1 cellular context compared by ENCODE assay signal in genomic region chr17:63358111-63358839, GRCh38.
TF ChIP-seq lines count a peak whose summit lies in the region.

No MANE protein-coding gene starts in this region.

TF ChIP-seq in endothelial cell of umbilical vein, 7 proteins besides CTCF, POLR2A, EP300 and RAD21 (continued from another document):
- TF ChIP-seq, protein P1, sequence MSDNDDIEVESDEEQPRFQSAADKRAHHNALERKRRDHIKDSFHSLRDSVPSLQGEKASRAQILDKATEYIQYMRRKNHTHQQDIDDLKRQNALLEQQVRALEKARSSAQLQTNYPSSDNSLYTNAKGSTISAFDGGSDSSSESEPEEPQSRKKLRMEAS (IDR thresholded peaks at IDR 0.05; ENCODE audit: insufficient read depth, insufficient read length), result no peak
- TF ChIP-seq EZH2 (IDR thresholded peaks at IDR 0.05; ENCODE audit: borderline replicate concordance, low read depth, low read length, severe bottlenecking) (no peak), POLR2AphosphoS5 (IDR thresholded peaks at IDR 0.05; ENCODE audit: insufficient read depth, low read depth, low read length) (no peak)
